ENCODE assay signal across 10 cellular contexts in genomic region chr5:177363565-177363964, GRCh38. TPM values are rescaled to one million over a fixed set of nuclear protein-coding genes. Genes with fewer than 3 reads are reported as not detected.
A peak's percentile ranks its signal among the peaks of the same experiment; 100 is the strongest.
DNase-seq lines count a peak whose midpoint lies in the region; ATAC-seq and TF ChIP-seq lines count a peak whose summit lies in the region.
"Had no signal": no experiment of that assay in that cellular context is flagged by ENCODE, and none has a peak within 500 bp of the region (broad histone marks: within the 10 kb centered on the region; RNA-seq: fewer than 3 reads in every experiment).

No MANE protein-coding gene starts in this region.

- no peaks in the 10 kb centered on the region for H3K36me3 ChIP-seq in iPS-18a (ENCODE audit: control insufficient read depth, low read depth, low read length)
- H3K36me3 ChIP-seq: SJSA1 had no signal

- peak overlapping the region; percentile 63 for H3K4me3 ChIP-seq in iPS-18a (ENCODE audit: low read length)
- H3K4me3 ChIP-seq: SJSA1 had no signal

- no peak for TF ChIP-seq CTCF in activated CD8-positive, alpha-beta T cell treated with anti-CD3 and anti-CD28 coated beads for 36 hours (IDR thresholded peaks at IDR 0.05)

- no peak for ATAC-seq in activated CD8-positive, alpha-beta T cell treated with anti-CD3 and anti-CD28 coated beads for 36 hours
- no peak for ATAC-seq in stimulated activated effector memory CD8-positive, alpha-beta T cell treated with anti-CD3 and anti-CD28 coated beads, Interleukin-12 subunit alpha, Interleukin-12 subunit beta, amount 100 ng/mL, for 72 hours
- no peak for ATAC-seq in HG03432 (IDR thresholded peaks at IDR 0.05; ENCODE audit: unreplicated experiment)

- H3K4me3 Mint-ChIP-seq in T-helper 2 cell treated with Interferon-gamma antibody and Interleukin-4, amounts not matched to agents 5 μg/mL and 100 μg/mL, for 36 hours = peak overlapping the region; percentile 76
- peak overlapping the region; percentile 73 for H3K4me3 Mint-ChIP-seq in activated CD8-positive, alpha-beta T cell treated with anti-CD3 and anti-CD28 coated beads for 36 hours
- peak overlapping the region; percentile 79 for H3K4me3 Mint-ChIP-seq in stimulated activated effector memory CD8-positive, alpha-beta T cell treated with anti-CD3 and anti-CD28 coated beads, Interleukin-12 subunit alpha, Interleukin-12 subunit beta, amount 100 ng/mL, for 72 hours

- peaks cover 19% of the 10 kb centered on the region for H3K27me3 ChIP-seq in iPS-18a (ENCODE audit: control insufficient read depth, insufficient read depth, low read length)

- no peaks in the 10 kb centered on the region for H3K9me3 Mint-ChIP-seq in T-helper 2 cell treated with Interferon-gamma antibody and Interleukin-4, amounts not matched to agents 5 μg/mL and 100 μg/mL, for 36 hours
- H3K9me3 Mint-ChIP-seq in activated CD8-positive, alpha-beta T cell treated with anti-CD3 and anti-CD28 coated beads for 36 hours = no peaks in the 10 kb centered on the region
- H3K9me3 Mint-ChIP-seq in stimulated activated effector memory CD8-positive, alpha-beta T cell treated with anti-CD3 and anti-CD28 coated beads, Interleukin-12 subunit alpha, Interleukin-12 subunit beta, amount 100 ng/mL, for 72 hours = no peaks in the 10 kb centered on the region

- intact Hi-C loops in activated CD8-positive, alpha-beta T cell treated with anti-CD3 and anti-CD28 coated beads for 36 hours (cut with micrococcal nuclease) = no loop called here

- H3K4me1 Mint-ChIP-seq in T-helper 2 cell treated with Interferon-gamma antibody and Interleukin-4, amounts not matched to agents 5 μg/mL and 100 μg/mL, for 36 hours (ENCODE audit: low read depth) = peaks cover 52% of the 10 kb centered on the region
- H3K4me1 Mint-ChIP-seq in activated CD8-positive, alpha-beta T cell treated with anti-CD3 and anti-CD28 coated beads for 36 hours (ENCODE audit: low read depth) = peaks cover 75% of the 10 kb centered on the region
- peaks cover 79% of the 10 kb centered on the region for H3K4me1 Mint-ChIP-seq in stimulated activated effector memory CD8-positive, alpha-beta T cell treated with anti-CD3 and anti-CD28 coated beads, Interleukin-12 subunit alpha, Interleukin-12 subunit beta, amount 100 ng/mL, for 72 hours

- POLR2A ChIA-PET in activated CD8-positive, alpha-beta T cell treated with anti-CD3 and anti-CD28 coated beads for 36 hours (lab: Charles Lee) = interaction anchor here (0.5 to 1.8 kb wide), 7 partner anchors 8 to 262 kb away, joined by 3 to 5 read pairs (median 3); partner anchors contain the start of genes GRK6 and MXD3

- no peaks in the 10 kb centered on the region for H3K27me3 Mint-ChIP-seq in T-helper 2 cell treated with Interferon-gamma antibody and Interleukin-4, amounts not matched to agents 5 μg/mL and 100 μg/mL, for 36 hours (ENCODE audit: low read depth)
- H3K27me3 Mint-ChIP-seq in activated CD8-positive, alpha-beta T cell treated with anti-CD3 and anti-CD28 coated beads for 36 hours = no peaks in the 10 kb centered on the region

- no peaks in the 10 kb centered on the region for H3K9me3 ChIP-seq in iPS-18a (ENCODE audit: control insufficient read depth, low read depth, low read length)

- H3K27ac Mint-ChIP-seq in T-helper 2 cell treated with Interferon-gamma antibody and Interleukin-4, amounts not matched to agents 5 μg/mL and 100 μg/mL, for 36 hours = no peak overlapping the region
- H3K27ac Mint-ChIP-seq in activated CD8-positive, alpha-beta T cell treated with anti-CD3 and anti-CD28 coated beads for 36 hours = no peak overlapping the region
- no peak overlapping the region for H3K27ac Mint-ChIP-seq in stimulated activated effector memory CD8-positive, alpha-beta T cell treated with anti-CD3 and anti-CD28 coated beads, Interleukin-12 subunit alpha, Interleukin-12 subunit beta, amount 100 ng/mL, for 72 hours

- H3K9ac ChIP-seq in iPS-18a (ENCODE audit: low read length) = no peak overlapping the region

- H3K27ac ChIP-seq in iPS-18a (ENCODE audit: low read length) = no peak overlapping the region
- H3K27ac ChIP-seq: SJSA1 had no signal

- no peak for DNase-seq in T-helper 2 cell treated with Interferon-gamma antibody and Interleukin-4, amounts not matched to agents 5 μg/mL and 100 μg/mL, for 36 hours (ENCODE audit: low spot score)
- DNase-seq in T-helper 2 cell (no peak), Ammon's horn (ENCODE audit: low spot score) (no peak)
- no peak for DNase-seq in activated CD8-positive, alpha-beta T cell treated with anti-CD3 and anti-CD28 coated beads for 36 hours
- no peak for DNase-seq in stimulated activated effector memory CD8-positive, alpha-beta T cell treated with anti-CD3 and anti-CD28 coated beads, Interleukin-12 subunit alpha, Interleukin-12 subunit beta, amount 100 ng/mL, for 72 hours (ENCODE audit: low spot score in 2 of 2)
- no peak for DNase-seq in activated effector memory CD4-positive, alpha-beta T cell treated with anti-CD3 and anti-CD28 coated beads, Interleukin-2, amount 50 U/mL, for 16 hours

- CTCF ChIA-PET in activated CD8-positive, alpha-beta T cell treated with anti-CD3 and anti-CD28 coated beads for 36 hours (lab: Charles Lee) = interaction anchor here (1.3 to 3.4 kb wide), 5 partner anchors 10 to 90 kb away, joined by 4 to 15 read pairs (median 7); partner anchors contain the start of gene LMAN2

- H3K4me1 ChIP-seq in iPS-18a (ENCODE audit: control insufficient read depth, low read depth, low read length) = peaks cover 25% of the 10 kb centered on the region

- H3K36me3 Mint-ChIP-seq in T-helper 2 cell treated with Interferon-gamma antibody and Interleukin-4, amounts not matched to agents 5 μg/mL and 100 μg/mL, for 36 hours (ENCODE audit: low read depth) = peaks cover 49% of the 10 kb centered on the region
- peaks cover 16% of the 10 kb centered on the region for H3K36me3 Mint-ChIP-seq in activated CD8-positive, alpha-beta T cell treated with anti-CD3 and anti-CD28 coated beads for 36 hours (ENCODE audit: low read depth)
- H3K36me3 Mint-ChIP-seq in stimulated activated effector memory CD8-positive, alpha-beta T cell treated with anti-CD3 and anti-CD28 coated beads, Interleukin-12 subunit alpha, Interleukin-12 subunit beta, amount 100 ng/mL, for 72 hours = peaks cover 67% of the 10 kb centered on the region

RNA-seq across cellular contexts. Expression of gene RGS14, which starts 5.8 kb away (rescaled TPM):
- total RNA-seq in activated CD8-positive, alpha-beta T cell treated with anti-CD3 and anti-CD28 coated beads for 36 hours = 10 to 100 TPM; 50.4 to 52.5 TPM

RNA-seq across cellular contexts. Expression of gene LMAN2, which starts 12.1 kb away (rescaled TPM):
- 10 to 100 TPM; 79.9 to 87.5 TPM for total RNA-seq in activated CD8-positive, alpha-beta T cell treated with anti-CD3 and anti-CD28 coated beads for 36 hours

RNA-seq across cellular contexts. Expression of gene SLC34A1, which starts 20.7 kb away (rescaled TPM):
- under 1 TPM; 0.29 to 0.43 TPM for total RNA-seq in activated CD8-positive, alpha-beta T cell treated with anti-CD3 and anti-CD28 coated beads for 36 hours
- total RNA-seq: posterior vena cava, SJSA1 had no signal

RNA-seq across cellular contexts. Expression of gene PFN3, which starts 36.9 kb away (rescaled TPM):
- total RNA-seq in activated CD8-positive, alpha-beta T cell treated with anti-CD3 and anti-CD28 coated beads for 36 hours = not detected
- total RNA-seq: posterior vena cava, SJSA1 had no signal

RNA-seq across cellular contexts. Expression of gene F12, which starts 45.8 kb away (rescaled TPM):
- 1 to 10 TPM; 7.9 TPM for total RNA-seq in activated CD8-positive, alpha-beta T cell treated with anti-CD3 and anti-CD28 coated beads for 36 hours
